ENCODE assay signal across 20 cellular contexts in genomic region chr2:149290662-149291061, GRCh38. TPM values are rescaled to one million over a fixed set of nuclear protein-coding genes. Genes with fewer than 3 reads are reported as not detected.
DNase-seq lines count a peak whose midpoint lies in the region; ATAC-seq, FAIRE-seq and TF ChIP-seq lines count a peak whose summit lies in the region.
"Had no signal": no experiment of that assay in that cellular context is flagged by ENCODE, and none has a peak within 500 bp of the region (broad histone marks: within the 10 kb centered on the region; RNA-seq: fewer than 3 reads in every experiment).

No MANE protein-coding gene starts in this region.

- H3K9ac ChIP-seq in endodermal cell (ENCODE audit: extremely low read depth, low read length, poor library complexity, severe bottlenecking) = no peak overlapping the region

- no peak for TF ChIP-seq POLR2A in NB4 (IDR thresholded peaks at IDR 0.05; ENCODE audit: extremely low read depth, insufficient read length)
- no peak for TF ChIP-seq POLR2A in adrenal gland (IDR thresholded peaks at IDR 0.05)

- no peak overlapping the region for H3K27ac ChIP-seq in endodermal cell (ENCODE audit: low read depth, low read length)
- H3K27ac ChIP-seq in aorta (ENCODE audit: low read depth in 1 of 2, low read length in 2 of 2) = no peak overlapping the region
- no peak overlapping the region for H3K27ac ChIP-seq in adrenal gland

- H3K9me3 ChIP-seq in Caco-2 (0 out of 2 replicates have a peak, but pooled peaks cover 3% of the 10 kb centered on the region), endodermal cell (ENCODE audit: control insufficient read depth, low read length) (no peaks in the 10 kb centered on the region), aorta (ENCODE audit: control insufficient read depth, low read length) (no peaks in the 10 kb centered on the region), adrenal gland (replicated peaks in 1 of 3) (no peaks in the 10 kb centered on the region)

- H3K4me3 Mint-ChIP-seq in Caco-2 (ENCODE audit: unreplicated experiment) = no peak overlapping the region
- H3K4me3 Mint-ChIP-seq in endodermal cell = no peak overlapping the region
- H3K4me3 Mint-ChIP-seq: CD4-positive, CD25-positive, alpha-beta regulatory T cell had no signal

- CTCF ChIA-PET in Caco-2 (lab: Charles Lee) = no interaction called here

- H3K27ac Mint-ChIP-seq in Caco-2 (ENCODE audit: unreplicated experiment) (peak overlapping the region; percentile 19), endodermal cell (peak overlapping the region; percentile 61)
- H3K27ac Mint-ChIP-seq: CD4-positive, CD25-positive, alpha-beta regulatory T cell had no signal

- no peak for FAIRE-seq in D721Med (lab: Jason Lieb, UNC)
- FAIRE-seq: GM19239, RCC 7860 had no signal

- no peaks in the 10 kb centered on the region for H3K27me3 Mint-ChIP-seq in Caco-2 (ENCODE audit: insufficient read depth, unreplicated experiment)
- peaks cover 14% of the 10 kb centered on the region for H3K27me3 Mint-ChIP-seq in endodermal cell (ENCODE audit: insufficient read depth)
- H3K27me3 Mint-ChIP-seq: CD4-positive, CD25-positive, alpha-beta regulatory T cell had no signal

- H3K27me3 ChIP-seq in Caco-2 (replicated peaks; ENCODE audit: control insufficient read depth, insufficient read depth, low read length) = no peaks in the 10 kb centered on the region
- peaks cover 11% of the 10 kb centered on the region for H3K27me3 ChIP-seq in endodermal cell (ENCODE audit: control insufficient read depth, insufficient read depth, low read length, poor library complexity, severe bottlenecking)
- no peaks in the 10 kb centered on the region for H3K27me3 ChIP-seq in aorta (ENCODE audit: control insufficient read depth in 1 of 2, insufficient read depth in 2 of 2, low read length in 1 of 2)
- no peaks in the 10 kb centered on the region for H3K27me3 ChIP-seq in adrenal gland

- H3K36me3 ChIP-seq in Caco-2 (ENCODE audit: control insufficient read depth, insufficient read depth, low read length) (no peaks in the 10 kb centered on the region), endodermal cell (ENCODE audit: control insufficient read depth, insufficient read depth, low read length) (no peaks in the 10 kb centered on the region), aorta (ENCODE audit: control insufficient read depth in 1 of 2, insufficient read depth in 2 of 2, low read length in 1 of 2) (no peaks in the 10 kb centered on the region), adrenal gland (replicated peaks in 1 of 2) (no peaks in the 10 kb centered on the region)

- TF ChIP-seq CTCF in Caco-2 (IDR thresholded peaks at IDR 0.05; ENCODE audit: insufficient read depth in 1 of 2, low read depth in 1 of 2, low read length in 1 of 2, severe bottlenecking in 1 of 2, unreplicated experiment in 1 of 2) (no peak), NB4 (IDR thresholded peaks at IDR 0.05; ENCODE audit: low read depth, low read length) (no peak), endodermal cell (conservative IDR thresholded peaks at IDR 0.05) (no peak), D721Med (IDR thresholded peaks at IDR 0.05; ENCODE audit: insufficient read depth, missing control alignments) (no peak), adrenal gland (IDR thresholded peaks at IDR 0.05) (no peak)

- BruUV-seq in Caco-2 (replicated peaks; lab: Mats Ljungman, UMichigan) = no TSS peak

- POLR2A ChIA-PET in Caco-2 (lab: Charles Lee) = no interaction called here

- H3K4me1 Mint-ChIP-seq in Caco-2 (ENCODE audit: low read depth, unreplicated experiment) (peaks cover 18% of the 10 kb centered on the region), endodermal cell (peaks cover 16% of the 10 kb centered on the region)
- H3K4me1 Mint-ChIP-seq: CD4-positive, CD25-positive, alpha-beta regulatory T cell had no signal

- H3K4me1 ChIP-seq in Caco-2 (peaks cover 25% of the 10 kb centered on the region), endodermal cell (ENCODE audit: control insufficient read depth, insufficient read depth, low read length) (no peaks in the 10 kb centered on the region), aorta (ENCODE audit: control insufficient read depth in 1 of 2, insufficient read depth in 2 of 2, low read length in 2 of 2) (no peaks in the 10 kb centered on the region), adrenal gland (replicated peaks in 1 of 2) (no peaks in the 10 kb centered on the region)

- ATAC-seq in aorta (ENCODE audit: low FRiP score) = no peak
- ATAC-seq: SK-N-SH treated with all-trans-retinoic acid at 6 μM for 48 hours had no signal

- no peaks in the 10 kb centered on the region for H3K36me3 Mint-ChIP-seq in Caco-2 (ENCODE audit: insufficient read depth, unreplicated experiment)
- no peaks in the 10 kb centered on the region for H3K36me3 Mint-ChIP-seq in endodermal cell (ENCODE audit: low read depth)
- H3K36me3 Mint-ChIP-seq: CD4-positive, CD25-positive, alpha-beta regulatory T cell had no signal

- 85 to 93% methylated on average over 2 of the region's 2 CpGs for WGBS in endodermal cell (ENCODE audit: insufficient coverage in 1 of 2, insufficient read length in 1 of 2), 2 experiments
- WGBS in aorta, 2 donors = 80 to 83% methylated on average over 2 of the region's 2 CpGs
- WGBS in adrenal gland, 4 donors = 57 to 66% (median 62%) methylated on average over 2 of the region's 2 CpGs

- intact Hi-C loops in Caco-2 (cut with micrococcal nuclease; ENCODE audit: unreplicated experiment) = no loop called here
- intact Hi-C loops in aorta (cut with DNase I) = no loop called here
- intact Hi-C loops in adrenal gland (cut with DNase I) = no loop called here

- H3K4me3 ChIP-seq in Caco-2 (ENCODE audit: low read depth, low read length) (no peak overlapping the region), NB4 (ENCODE audit: low read depth, low read length) (no peak overlapping the region), endodermal cell (ENCODE audit: low read length) (no peak overlapping the region), aorta (ENCODE audit: low read length in 2 of 2) (no peak overlapping the region), adrenal gland (no peak overlapping the region)

- peak; percentile 21 to 38 for DNase-seq in Caco-2
- DNase-seq in NB4 (ENCODE audit: low read depth) = peak; percentile 31
- peak; percentile 63 for DNase-seq in endodermal cell
- peak; percentile 72 for DNase-seq in myocyte (ENCODE audit: low read depth)
- DNase-seq in D721Med (ENCODE audit: insufficient read length, low spot score) = no peak
- DNase-seq in aorta = no peak
- DNase-seq in hypothalamus (lab: John Stamatoyannopoulos, UW) = no peak
- DNase-seq in adrenal gland = no peak
- DNase-seq: AML-193; CD4-positive, CD25-positive, alpha-beta regulatory T cell; DMS53; HCEC 1CT; NCI-H1092; NCI-H1694; NCI-H226; NCI-H524 treated with DMSO at 0.1 percent for 48 hours; Right ventricle myocardium superior had no signal

- H3K9me3 Mint-ChIP-seq in Caco-2 (ENCODE audit: unreplicated experiment) (no peaks in the 10 kb centered on the region), endodermal cell (no peaks in the 10 kb centered on the region)
- H3K9me3 Mint-ChIP-seq: CD4-positive, CD25-positive, alpha-beta regulatory T cell had no signal

RNA-seq across cellular contexts. Expression of gene LYPD6, which starts 39.7 kb away (rescaled TPM):
- total RNA-seq in Caco-2 (2022) = 9.0 and 10.5 TPM in 2 replicates
- total RNA-seq in endodermal cell = 1 to 10 TPM; 6.7 to 8.5 TPM
- polyA plus RNA-seq in endodermal cell (2013, experiment 1 of 2) = 6.9 TPM
- polyA plus RNA-seq in endodermal cell (2013, experiment 2 of 2) = 6.4 TPM
- total RNA-seq in myocyte = 2.4 and 3.4 TPM in 2 replicates
- polyA plus RNA-seq in myocyte (2012) = 4.9 TPM
- under 1 TPM; 0.23 to 0.42 TPM for total RNA-seq in aorta
- polyA plus RNA-seq in aorta = under 1 TPM in 1 of 2 donors, not detected in 1; 0.25 TPM
- under 1 TPM in 4 of 8 donors, not detected in 4; 0.06 to 0.15 (median 0.12) TPM for total RNA-seq in adrenal gland
- polyA plus RNA-seq in adrenal gland = under 1 TPM; 0.16 to 0.29 (median 0.17) TPM
- total RNA-seq: CD4-positive, CD25-positive, alpha-beta regulatory T cell had no signal
- polyA plus RNA-seq: CD4-positive, CD25-positive, alpha-beta regulatory T cell had no signal

Comparison
In these comparisons a context has a peak if more than half of its experiments do, and no peak if none do; other contexts are left out.
1. DNase-seq: peak in Caco-2 (2 of 2), NB4 (single experiment), endodermal cell (single experiment) and myocyte (single experiment); none in D721Med (single experiment), aorta (0 of 2), hypothalamus (0 of 51) and adrenal gland (0 of 7).